Comparison of ENCODE assay signal across 8 cellular contexts in the genomic region with DNA sequence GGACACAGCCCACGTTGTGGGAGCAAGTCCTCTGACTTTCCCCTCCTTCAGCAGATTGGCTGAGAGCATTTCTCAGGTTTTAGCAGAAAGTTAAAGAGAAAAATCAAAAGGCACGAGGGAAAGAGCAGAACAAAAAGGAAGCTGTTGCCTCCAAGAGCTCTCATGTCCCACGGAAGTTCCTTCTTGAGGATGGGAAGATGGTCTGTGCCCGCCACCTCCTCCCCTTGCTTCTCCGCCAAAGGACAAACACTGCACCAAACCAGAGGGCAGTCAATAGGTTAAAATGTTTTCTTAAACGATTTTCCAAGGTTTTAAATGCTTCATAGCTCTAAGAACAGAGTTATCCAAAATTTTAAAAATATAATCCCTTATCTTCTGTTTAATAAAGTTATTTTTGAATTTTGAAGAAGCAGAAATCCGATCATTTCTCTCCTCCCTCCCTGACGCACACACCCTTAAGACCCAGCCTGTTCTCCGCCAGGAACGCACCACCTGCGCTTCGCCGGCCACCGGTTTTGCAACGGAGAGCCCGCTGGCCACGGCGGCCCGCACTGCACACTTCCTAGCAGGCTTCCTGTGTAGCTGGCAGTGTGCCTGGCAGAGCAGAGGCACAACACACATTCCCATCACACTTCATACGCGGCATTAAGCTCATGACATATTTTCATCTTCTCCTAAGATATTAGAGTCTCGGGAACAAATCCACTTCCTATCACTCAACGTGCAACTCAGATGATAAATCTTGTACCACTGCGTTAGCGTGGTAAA.
DNase-seq lines count a peak whose midpoint lies in the region; ATAC-seq and TF ChIP-seq lines count a peak whose summit lies in the region.

No MANE protein-coding gene starts in this region.

- no peaks in the 10 kb centered on the region for H3K9me3 ChIP-seq in CD4-positive, alpha-beta T cell (ENCODE audit: control insufficient read depth, low read length)

- peak overlapping the region; percentile 81 for H3K4me3 Mint-ChIP-seq in CD4-positive, alpha-beta T cell
- no peak overlapping the region for H3K4me3 Mint-ChIP-seq in nephron progenitor cell

- in situ Hi-C loops in ACHN (cut with HindIII; ENCODE audit: low pct_ligation_motif_present, low pct_unique_long_range_greater_than_20kb, low sequenced_read_pairs): no loop called here
- in situ Hi-C loops in GM13976 (cut with MboI; ENCODE audit: low sequenced_read_pairs, unreplicated experiment): no loop called here

- H3K27ac Mint-ChIP-seq in CD4-positive, alpha-beta T cell: peak overlapping the region; percentile 45
- peak overlapping the region; percentile 23 for H3K27ac Mint-ChIP-seq in nephron progenitor cell

- no peak for DNase-seq in CD4-positive, alpha-beta T cell
- DNase-seq in HL-60 (ENCODE audit: low read depth in 1 of 2, low spot score in 1 of 2) (peak in 1 of 2 experiments; percentile 80), dermis microvascular lymphatic vessel endothelial cell (ENCODE audit: low read depth in 2 of 2) (peak; percentile 81 to 89), nephron progenitor cell (no peak), ACHN (no peak), inferior parietal cortex (ENCODE audit: extremely low spot score) (no peak), GM13976 (ENCODE audit: low spot score) (no peak), GOT3 (lab: John Stamatoyannopoulos, UW) (no peak)

- POLR2A ChIA-PET in CD4-positive, alpha-beta T cell (lab: Charles Lee): interaction anchor here (1.0 to 1.6 kb wide), 6 partner anchors 11 to 149 kb away, joined by 3 to 8 read pairs (median 4); a partner anchor contains a TSS

- CTCF ChIA-PET in CD4-positive, alpha-beta T cell (lab: Charles Lee): interaction anchor here (1.1 to 2.5 kb wide), 2 partner anchors 13 to 15 kb away, joined by 3 to 10 read pairs; no protein-coding TSS in a partner anchor

- peaks cover 37% of the 10 kb centered on the region for H3K36me3 Mint-ChIP-seq in CD4-positive, alpha-beta T cell (ENCODE audit: low read depth)
- peaks cover 25% of the 10 kb centered on the region for H3K36me3 Mint-ChIP-seq in nephron progenitor cell (ENCODE audit: low read depth)

- peaks cover 3% of the 10 kb centered on the region for H3K9me3 Mint-ChIP-seq in CD4-positive, alpha-beta T cell
- peaks cover 8% of the 10 kb centered on the region for H3K9me3 Mint-ChIP-seq in nephron progenitor cell

- no peak for TF ChIP-seq CTCF in CD4-positive, alpha-beta T cell (IDR thresholded peaks at IDR 0.05)
- TF ChIP-seq CTCF in HL-60 (IDR thresholded peaks at IDR 0.05; ENCODE audit: insufficient read depth, low read length) (no peak), nephron progenitor cell (IDR thresholded peaks at IDR 0.05) (no peak), GM13976 (IDR thresholded peaks at IDR 0.05; ENCODE audit: borderline replicate concordance, control extremely low read depth, extremely low read depth, insufficient read depth, missing control alignments) (no peak)

- no peaks in the 10 kb centered on the region for H3K27me3 Mint-ChIP-seq in CD4-positive, alpha-beta T cell
- no peaks in the 10 kb centered on the region for H3K27me3 Mint-ChIP-seq in nephron progenitor cell (ENCODE audit: low read depth, poor library complexity)

- H3K4me1 Mint-ChIP-seq in CD4-positive, alpha-beta T cell (ENCODE audit: low read depth): peaks cover 76% of the 10 kb centered on the region
- peaks cover 75% of the 10 kb centered on the region for H3K4me1 Mint-ChIP-seq in nephron progenitor cell

- no peak overlapping the region for H3K27ac ChIP-seq in CD4-positive, alpha-beta T cell (ENCODE audit: low read depth, low read length)
- H3K27ac ChIP-seq in HL-60 (replicated peaks): peak overlapping the region; percentile 73

- peak; percentile 51 for ATAC-seq in CD4-positive, alpha-beta T cell (ENCODE audit: poor library complexity)

- H3K27me3 ChIP-seq in CD4-positive, alpha-beta T cell (ENCODE audit: control insufficient read depth, insufficient read depth, low read length): no peaks in the 10 kb centered on the region
- no peaks in the 10 kb centered on the region for H3K27me3 ChIP-seq in HL-60 (ENCODE audit: insufficient read depth, poor library complexity, severe bottlenecking)

- peak overlapping the region; percentile 11 for H3K4me3 ChIP-seq in HL-60 (replicated peaks; ENCODE audit: insufficient read depth, low read length)

- intact Hi-C loops in CD4-positive, alpha-beta T cell (cut with DNase I, micrococcal nuclease): no loop called here

Comparison
In these comparisons a context has a peak if more than half of its experiments do, and no peak if none do; other contexts are left out.
1. DNase-seq: peak in dermis microvascular lymphatic vessel endothelial cell (2 of 2); none in CD4-positive, alpha-beta T cell (0 of 10), nephron progenitor cell (single experiment), ACHN (single experiment), inferior parietal cortex (single experiment), GM13976 (single experiment) and GOT3 (single experiment).